1 cellular context compared by ENCODE assay signal in genomic region chr19:9986787-9987281, GRCh38.
TF ChIP-seq lines count a peak whose summit lies in the region.

No MANE protein-coding gene starts in this region.

TF ChIP-seq in GM23338, 12 proteins besides CTCF, POLR2A, EP300 and RAD21 (continued from another document):
- TF ChIP-seq ZNF462 (CRISPR knock-in tag; IDR thresholded peaks at IDR 0.05) (no peak), EZH2phosphoT487 (IDR thresholded peaks at IDR 0.05; ENCODE audit: unreplicated experiment) (no peak), ZNF114 (CRISPR knock-in tag; IDR thresholded peaks at IDR 0.05) (no peak), REST (IDR thresholded peaks at IDR 0.05; ENCODE audit: unreplicated experiment) (no peak), POLR2AphosphoS5 (IDR thresholded peaks at IDR 0.05; ENCODE audit: low read depth) (no peak), STAT1 (IDR thresholded peaks at IDR 0.05; ENCODE audit: unreplicated experiment) (no peak), EZH2 (IDR thresholded peaks at IDR 0.05; ENCODE audit: low read depth, unreplicated experiment) (no peak), NANOG (IDR thresholded peaks at IDR 0.05; ENCODE audit: borderline replicate concordance) (no peak), CREB1 (CRISPR knock-in tag; IDR thresholded peaks at IDR 0.05; ENCODE audit: low read depth) (no peak)
- TF ChIP-seq, protein P1, sequence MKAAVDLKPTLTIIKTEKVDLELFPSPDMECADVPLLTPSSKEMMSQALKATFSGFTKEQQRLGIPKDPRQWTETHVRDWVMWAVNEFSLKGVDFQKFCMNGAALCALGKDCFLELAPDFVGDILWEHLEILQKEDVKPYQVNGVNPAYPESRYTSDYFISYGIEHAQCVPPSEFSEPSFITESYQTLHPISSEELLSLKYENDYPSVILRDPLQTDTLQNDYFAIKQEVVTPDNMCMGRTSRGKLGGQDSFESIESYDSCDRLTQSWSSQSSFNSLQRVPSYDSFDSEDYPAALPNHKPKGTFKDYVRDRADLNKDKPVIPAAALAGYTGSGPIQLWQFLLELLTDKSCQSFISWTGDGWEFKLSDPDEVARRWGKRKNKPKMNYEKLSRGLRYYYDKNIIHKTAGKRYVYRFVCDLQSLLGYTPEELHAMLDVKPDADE (IDR thresholded peaks at IDR 0.05) = no peak
